12 cellular contexts compared by ENCODE assay signal in genomic region chr7:103389263-103389662, GRCh38. TPM values are rescaled to one million over a fixed set of nuclear protein-coding genes. Genes with fewer than 3 reads are reported as not detected.
"Had no signal": no experiment of that assay in that cellular context is flagged by ENCODE, and none has a peak within 500 bp of the region (broad histone marks: within the 10 kb centered on the region; RNA-seq: fewer than 3 reads in every experiment).

No MANE protein-coding gene starts in this region.

- H3K9ac ChIP-seq: GM23248, KMS-11 had no signal

- DNase-seq: GM23248, GOT3, H7, HFFc6, IMR-90, KBM-7 had no signal

- H3K36me3 ChIP-seq: HAP-1 had no signal

- H2AFZ ChIP-seq: GM23248 had no signal

- H3K4me2 ChIP-seq: KMS-11 had no signal

- H3K4me3 ChIP-seq: GM23248, HAP-1 had no signal

- ATAC-seq: HCT116 had no signal

- H3K9me3 ChIP-seq: HAP-1 had no signal

- H3K27ac ChIP-seq: GM23248, HL-60, KMS-11 had no signal

- H3K4me1 ChIP-seq: HAP-1 had no signal

RNA-seq across cellular contexts. Expression of gene SLC26A5, which starts 56.7 kb away (rescaled TPM):
- total RNA-seq: GM23248, H4, H7, HFFc6, HT1080, IMR-90 had no signal
- polyA plus RNA-seq: GM23248, IMR-90 had no signal
